In genomic region chr7:2523941-2524807, GRCh38 we compare ENCODE assay signal across 8 cellular contexts. TPM values are rescaled to one million over a fixed set of nuclear protein-coding genes. Genes with fewer than 3 reads are reported as not detected.
DNase-seq lines count a peak whose midpoint lies in the region; ATAC-seq lines count a peak whose summit lies in the region.

No MANE protein-coding gene starts in this region.

- no peak overlapping the region for H3K4me3 ChIP-seq in right cardiac atrium (ENCODE audit: low read length)

- DNase-seq in DMS53 treated with DMSO at 0.1 percent for 48 hours (lab: John Stamatoyannopoulos, UW; ENCODE audit: unreplicated experiment) (peak; percentile 95), NCI-H187 treated with DMSO at 0.1 percent for 48 hours (lab: John Stamatoyannopoulos, UW) (peak; percentile 68), amygdala (lab: John Stamatoyannopoulos, UW) (peak in 55 of 56 donors; percentile 23 to 93 (median 82)), right cardiac atrium (peak; percentile 88 to 95 (median 93)), pons (ENCODE audit: low spot score) (peak; percentile 95), Kasumi-1 (lab: John Stamatoyannopoulos, UW) (no peak), NOMO-1 treated with DMSO at 0.1 percent for 48 hours (lab: John Stamatoyannopoulos, UW; ENCODE audit: unreplicated experiment) (no peak)

- intact Hi-C loops in right cardiac atrium (cut with DNase I), result no loop called here

- peaks cover 6% of the 10 kb centered on the region for H3K4me1 ChIP-seq in right cardiac atrium (ENCODE audit: control insufficient read depth, insufficient read depth, low read length)

- H3K27ac ChIP-seq in right cardiac atrium (ENCODE audit: low read length), result peak overlapping the region; percentile 66

- H3K27me3 ChIP-seq in right cardiac atrium (ENCODE audit: control insufficient read depth, insufficient read depth), result no peaks in the 10 kb centered on the region

- H3K9me3 ChIP-seq in right cardiac atrium (ENCODE audit: control insufficient read depth, low read length), result no peaks in the 10 kb centered on the region

- 41% methylated on average over 51 of the region's 51 CpGs for WGBS in right cardiac atrium

- ATAC-seq in right cardiac atrium, result peak; percentile 28 to 60
- no peak for ATAC-seq in HG02870 (IDR thresholded peaks at IDR 0.05; ENCODE audit: unreplicated experiment)

RNA-seq across cellular contexts. Expression of gene LFNG, which starts 4.6 kb away (rescaled TPM):
- total RNA-seq in right cardiac atrium, result 1 to 10 TPM; 3.6 to 6.6 (median 4.8) TPM
- 6.0 TPM for polyA plus RNA-seq in right cardiac atrium

RNA-seq across cellular contexts. Expression of gene BRAT1, which starts 31.1 kb away (rescaled TPM):
- total RNA-seq in right cardiac atrium, result 10 to 100 TPM; 15.4 to 19.0 (median 16.1) TPM
- 16.9 TPM for polyA plus RNA-seq in right cardiac atrium

RNA-seq across cellular contexts. Expression of gene IQCE, which starts 34.6 kb away (rescaled TPM):
- 10 to 100 TPM; 10.6 to 16.0 (median 15.2) TPM for total RNA-seq in right cardiac atrium
- polyA plus RNA-seq in right cardiac atrium, result 7.9 TPM

RNA-seq across cellular contexts. Expression of gene GRIFIN, which starts 48.0 kb away (rescaled TPM):
- not detected for total RNA-seq in right cardiac atrium
- not detected for polyA plus RNA-seq in right cardiac atrium

Comparison
In these comparisons a context has a peak if more than half of its experiments do, and no peak if none do; other contexts are left out.
1. DNase-seq: peak in DMS53 treated with DMSO at 0.1 percent for 48 hours (single experiment), NCI-H187 treated with DMSO at 0.1 percent for 48 hours (single experiment), amygdala (55 of 56), right cardiac atrium (3 of 3) and pons (single experiment); none in Kasumi-1 (0 of 2) and NOMO-1 treated with DMSO at 0.1 percent for 48 hours (single experiment).